In the genomic region with DNA sequence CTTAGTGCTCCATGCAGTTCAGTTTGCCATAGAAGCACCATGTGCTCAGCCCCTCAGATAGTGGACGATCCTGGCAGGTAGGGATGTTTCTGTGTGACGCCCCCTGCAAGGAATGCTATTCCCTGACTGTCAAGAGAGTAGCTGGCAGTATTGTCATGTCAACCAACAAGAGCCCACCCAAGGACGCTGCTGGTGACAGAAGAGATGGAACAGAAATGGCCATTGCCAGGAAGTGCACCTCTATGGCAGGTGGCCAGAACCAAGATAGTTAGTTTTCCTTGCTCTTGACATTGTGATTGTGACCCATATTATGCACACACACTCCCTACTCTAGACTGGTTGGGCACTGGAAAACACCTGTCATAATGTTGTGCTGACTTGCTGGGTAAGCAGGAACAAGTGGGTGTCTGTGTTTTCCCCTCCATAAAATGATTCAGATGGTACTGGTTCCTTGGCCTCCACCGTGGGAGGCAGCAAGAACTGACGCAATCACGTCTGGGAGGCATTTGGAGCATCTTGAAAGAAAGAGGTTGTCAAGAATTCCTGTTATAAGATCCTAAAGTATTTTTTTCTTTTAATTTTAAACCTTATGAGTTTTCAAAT, we compare ENCODE assay signal across 9 cellular contexts.
DNase-seq lines count a peak whose midpoint lies in the region.
"Had no signal": no experiment of that assay in that cellular context is flagged by ENCODE, and none has a peak within 500 bp of the region (broad histone marks: within the 10 kb centered on the region; RNA-seq: fewer than 3 reads in every experiment).

No MANE protein-coding gene starts in this region.

- no peak overlapping the region for H3K14ac ChIP-seq in mesenchymal stem cell (ENCODE audit: low read length in 2 of 2)

- peak overlapping the region in 1 of 2 experiments; percentile 72 for H2BK12ac ChIP-seq in mesenchymal stem cell (ENCODE audit: low read length in 2 of 2)

- H3K4me3 ChIP-seq in mesenchymal stem cell (ENCODE audit: insufficient read depth in 1 of 2, low read depth in 1 of 2, low read length in 2 of 2) = no peak overlapping the region
- H3K4me3 ChIP-seq: pancreas had no signal

- H3K36me3 ChIP-seq in mesenchymal stem cell (ENCODE audit: control insufficient read depth in 1 of 2, insufficient read depth in 2 of 2, low read depth in 1 of 2, low read length in 2 of 2) = no peaks in the 10 kb centered on the region
- H3K36me3 ChIP-seq: pancreas had no signal

- H2BK120ac ChIP-seq in mesenchymal stem cell (ENCODE audit: low read depth, low read length) = no peak overlapping the region

- H3K9ac ChIP-seq in mesenchymal stem cell (ENCODE audit: low read length) = no peak overlapping the region

- no peak overlapping the region for H2BK5ac ChIP-seq in mesenchymal stem cell (ENCODE audit: low read depth, low read length, poor library complexity, severe bottlenecking)

- no peak overlapping the region for H3K27ac ChIP-seq in mesenchymal stem cell (ENCODE audit: low read length, poor library complexity, severe bottlenecking)
- H3K27ac ChIP-seq: pancreas had no signal

- WGBS in mesenchymal stem cell = 94% methylated on average over 3 of the region's 6 CpGs

- DNase-seq in A172 (ENCODE audit: low spot score) (peak; percentile 29), NCI-H2196 treated with DMSO at 0.1 percent for 48 hours (lab: John Stamatoyannopoulos, UW; ENCODE audit: unreplicated experiment) (peak; percentile 12), mesenchymal stem cell (peak; percentile 71), iPS-NIHi11 (ENCODE audit: low spot score) (no peak), DMS114 treated with DMSO at 0.1 percent for 48 hours (lab: John Stamatoyannopoulos, UW; ENCODE audit: unreplicated experiment) (no peak), OCI-M1 (lab: John Stamatoyannopoulos, UW) (no peak), UCSD-AML1 (lab: John Stamatoyannopoulos, UW; ENCODE audit: unreplicated experiment) (no peak)
- DNase-seq in activated naive CD4-positive, alpha-beta T cell treated with Interleukin-2 at 50 U/mL for 16 hours = peak; percentile 70
- DNase-seq: pancreas had no signal

- H3K9me3 ChIP-seq in mesenchymal stem cell (ENCODE audit: control insufficient read depth, low read length) = peaks cover 7% of the 10 kb centered on the region
- H3K9me3 ChIP-seq: pancreas had no signal

- H4K91ac ChIP-seq in mesenchymal stem cell (ENCODE audit: low read length) = peak overlapping the region; percentile 61

- no peak overlapping the region for H3K23ac ChIP-seq in mesenchymal stem cell (ENCODE audit: low read length in 2 of 2)

- H3K4me1 ChIP-seq in mesenchymal stem cell (ENCODE audit: control insufficient read depth, insufficient read depth, low read depth, low read length) = no peaks in the 10 kb centered on the region
- H3K4me1 ChIP-seq: pancreas had no signal

- H3K79me1 ChIP-seq in mesenchymal stem cell (replicated peaks; ENCODE audit: low read length, poor library complexity, severe bottlenecking) = no peaks in the 10 kb centered on the region

- peak overlapping the region; percentile 49 for H4K8ac ChIP-seq in mesenchymal stem cell (ENCODE audit: low read length)

- peak overlapping the region; percentile 62 to 70 for H3K18ac ChIP-seq in mesenchymal stem cell (ENCODE audit: low read depth in 1 of 2, low read length in 2 of 2)

- no peak overlapping the region for H3K4me2 ChIP-seq in mesenchymal stem cell (ENCODE audit: low read length, poor library complexity, severe bottlenecking)

- H2AK5ac ChIP-seq in mesenchymal stem cell (ENCODE audit: low read length, severe bottlenecking) = no peak overlapping the region

- H2BK15ac ChIP-seq in mesenchymal stem cell (ENCODE audit: low read depth, poor library complexity, severe bottlenecking) = no peak overlapping the region

- H3K4ac ChIP-seq in mesenchymal stem cell (ENCODE audit: low read depth in 1 of 2, low read length in 2 of 2) = peak overlapping the region in 1 of 2 experiments; percentile 75

- peak overlapping the region; percentile 23 for H2AFZ ChIP-seq in mesenchymal stem cell (ENCODE audit: low read depth, low read length)

- H3K27me3 ChIP-seq in mesenchymal stem cell (ENCODE audit: control insufficient read depth in 1 of 2, insufficient read depth in 1 of 2, low read length in 2 of 2) = peaks cover 0 to 83% of the 10 kb centered on the region in 2 experiments
- H3K27me3 ChIP-seq: pancreas had no signal

Comparison
In these comparisons a context has a peak if more than half of its experiments do, and no peak if none do; other contexts are left out.
1. DNase-seq: peak in A172 (single experiment), NCI-H2196 treated with DMSO at 0.1 percent for 48 hours (single experiment), activated naive CD4-positive, alpha-beta T cell treated with Interleukin-2 at 50 U/mL for 16 hours (single experiment) and mesenchymal stem cell (single experiment); none in iPS-NIHi11 (single experiment), DMS114 treated with DMSO at 0.1 percent for 48 hours (single experiment), OCI-M1 (single experiment) and UCSD-AML1 (single experiment).